ENCODE assay signal across 17 cellular contexts in the genomic region with DNA sequence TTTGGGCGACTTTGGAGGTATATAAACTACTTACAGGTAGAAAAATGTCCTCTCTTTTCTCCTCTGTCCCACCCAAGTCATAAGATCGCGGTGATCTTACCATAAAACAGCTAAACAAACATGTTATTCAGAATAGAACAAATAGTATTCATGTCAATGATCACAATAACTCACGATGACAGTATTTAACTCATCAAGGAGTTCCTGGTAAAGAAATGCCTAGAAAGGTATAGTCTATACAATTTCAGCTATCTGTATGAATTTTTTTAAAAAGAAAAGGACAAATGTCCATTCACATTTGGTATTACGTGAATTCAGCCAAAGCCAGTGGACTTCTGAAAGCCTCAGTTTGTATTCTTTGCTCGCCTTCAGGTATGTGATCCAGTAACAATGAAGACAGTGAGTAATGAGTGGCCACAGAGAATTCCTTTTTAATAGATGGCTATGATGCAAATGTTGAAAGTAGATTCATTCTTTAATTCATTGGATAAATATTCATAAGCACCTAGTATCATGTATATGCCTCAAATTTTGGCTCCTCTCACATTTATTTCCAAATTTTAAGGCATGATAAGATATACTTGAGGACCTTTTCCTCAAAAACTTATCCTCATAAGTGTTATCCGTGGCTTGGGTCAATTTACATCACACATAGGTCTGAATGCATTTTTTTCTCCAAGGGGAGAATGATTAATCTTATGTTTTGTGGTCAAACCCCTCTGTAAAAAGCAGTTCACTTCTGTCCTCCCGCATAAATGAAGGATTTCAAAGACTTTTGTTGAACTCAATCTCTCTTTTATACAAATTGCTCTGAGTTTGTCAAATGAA. TPM values are rescaled to one million over a fixed set of nuclear protein-coding genes. Genes with fewer than 3 reads are reported as not detected.
"Had no signal": no experiment of that assay in that cellular context is flagged by ENCODE, and none has a peak within 500 bp of the region (broad histone marks: within the 10 kb centered on the region; RNA-seq: fewer than 3 reads in every experiment).

No MANE protein-coding gene starts in this region.

- FAIRE-seq: frontal cortex, kidney, TTC549 had no signal

- DNase-seq: activated CD4-positive, alpha-beta T cell treated with anti-CD3 and anti-CD28 coated beads, Interleukin-2, amount 50 U/mL, for 1 hour; activated effector memory CD4-positive, alpha-beta T cell treated with Interleukin-2 at 50 U/mL for 16 hours; activated T-cell treated with anti-CD3 and anti-CD28 coated beads, Interleukin-2, amount 50 U/mL, for 1 hour; dorsolateral prefrontal cortex; kidney; stimulated activated CD4-positive, alpha-beta T cell treated with anti-CD3 and anti-CD28 coated beads, Interleukin-4, amount 100 ng/mL, for 4 hours; stomach; T-helper 17 cell had no signal

- H3K4me1 Mint-ChIP-seq: activated naive CD4-positive, alpha-beta T cell treated with anti-CD3 and anti-CD28 coated beads, Interleukin-2, amount 50 U/mL, for 24 hours; brain; neural crest cell had no signal

- H3K27ac ChIP-seq: dorsolateral prefrontal cortex, parathyroid adenoma, stomach had no signal

- H3K27me3 Mint-ChIP-seq: activated naive CD4-positive, alpha-beta T cell treated with anti-CD3 and anti-CD28 coated beads, Interleukin-2, amount 50 U/mL, for 24 hours; T-helper 17 cell had no signal

- H3K36me3 Mint-ChIP-seq: activated naive CD4-positive, alpha-beta T cell treated with anti-CD3 and anti-CD28 coated beads, Interleukin-2, amount 50 U/mL, for 24 hours; brain had no signal

- H3K36me3 ChIP-seq: stomach had no signal

- H3K4me1 ChIP-seq: parathyroid adenoma had no signal

- H3K27me3 ChIP-seq: dorsolateral prefrontal cortex, stomach had no signal

- H3K4me3 ChIP-seq: dorsolateral prefrontal cortex, stomach had no signal

- H3K9me3 ChIP-seq: stomach had no signal

- H3K4me3 Mint-ChIP-seq: activated naive CD4-positive, alpha-beta T cell treated with anti-CD3 and anti-CD28 coated beads, Interleukin-2, amount 50 U/mL, for 24 hours; brain; neural crest cell; T-helper 17 cell had no signal

- H3K9me3 Mint-ChIP-seq: activated naive CD4-positive, alpha-beta T cell treated with anti-CD3 and anti-CD28 coated beads, Interleukin-2, amount 50 U/mL, for 24 hours; neural crest cell had no signal

- H3K9ac ChIP-seq: parathyroid adenoma had no signal

- H3K27ac Mint-ChIP-seq: activated naive CD4-positive, alpha-beta T cell treated with anti-CD3 and anti-CD28 coated beads, Interleukin-2, amount 50 U/mL, for 24 hours; brain; T-helper 17 cell had no signal

RNA-seq across cellular contexts. Expression of gene ABCB11, which starts 20.3 kb away (rescaled TPM):
- total RNA-seq: chondrocyte, myocyte, skeletal muscle tissue, T-helper 17 cell had no signal

RNA-seq across cellular contexts. Expression of gene DHRS9, which starts 58.5 kb away (rescaled TPM):
- total RNA-seq: chondrocyte, myocyte, neural crest cell, T-helper 17 cell had no signal
